Comparison of ENCODE assay signal across 9 cellular contexts in the genomic region with DNA sequence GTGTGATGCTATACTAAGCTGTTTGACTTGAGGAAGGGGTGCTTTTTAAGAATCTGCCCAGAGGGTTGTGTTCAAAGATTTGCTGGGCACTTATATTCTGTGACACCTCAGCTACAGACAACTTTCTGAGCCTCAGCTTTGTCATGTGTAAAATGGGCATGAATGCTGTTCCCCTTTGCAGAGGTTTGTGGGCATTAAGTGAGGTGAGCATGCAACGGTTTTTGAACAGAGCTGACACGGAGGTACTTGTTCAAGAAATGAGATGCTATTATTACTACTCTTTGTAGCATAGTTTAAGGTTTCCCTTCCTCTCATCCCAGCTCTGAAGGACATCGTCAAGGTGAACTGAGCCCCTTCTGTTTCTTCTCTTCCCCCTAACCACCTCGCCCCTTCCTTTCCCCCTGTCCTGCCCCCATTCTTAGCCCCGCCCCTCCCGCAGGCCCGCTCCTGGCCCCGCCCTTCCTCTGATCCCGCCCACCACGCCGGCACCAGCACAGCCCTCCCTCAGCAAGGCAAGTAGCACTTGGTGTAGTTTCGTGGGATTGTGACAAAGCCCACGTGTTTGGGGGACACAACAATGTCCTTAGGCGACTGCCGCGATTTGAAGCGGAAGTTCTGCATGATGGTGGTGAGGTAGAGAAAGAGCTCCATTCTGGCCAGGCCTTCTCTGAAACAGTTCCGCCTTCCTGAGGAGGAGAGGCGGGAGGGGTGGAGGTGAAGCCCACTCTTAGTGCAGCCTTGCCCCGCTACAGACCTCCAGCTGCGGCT. TPM values are rescaled to one million over a fixed set of nuclear protein-coding genes. Genes with fewer than 3 reads are reported as not detected.
DNase-seq lines count a peak whose midpoint lies in the region; ATAC-seq and TF ChIP-seq lines count a peak whose summit lies in the region.
"Had no signal": no experiment of that assay in that cellular context is flagged by ENCODE, and none has a peak within 500 bp of the region (broad histone marks: within the 10 kb centered on the region; RNA-seq: fewer than 3 reads in every experiment).

No MANE protein-coding gene starts in this region.

- no peak overlapping the region for H3K27ac ChIP-seq in testis
- H3K27ac ChIP-seq: breast epithelium had no signal

- no peaks in the 10 kb centered on the region for H3K4me1 Mint-ChIP-seq in activated T-helper 17 cell treated with anti-CD3 and anti-CD28 coated beads, Interleukin-2, amount 50 U/mL, for 72 hours
- H3K4me1 Mint-ChIP-seq in naive B cell, result peaks cover 4 to 16% (median 5%) of the 10 kb centered on the region in 3 donors

- ATAC-seq in activated T-helper 17 cell treated with anti-CD3 and anti-CD28 coated beads, Interleukin-2, amount 50 U/mL, for 72 hours (replicated peaks), result peak; percentile 23
- ATAC-seq in naive B cell (ENCODE audit: low read depth in 2 of 2), result peak in 1 of 2 donors; percentile 63
- ATAC-seq in GM18909 (IDR thresholded peaks at IDR 0.05; ENCODE audit: poor library complexity, unreplicated experiment), result no peak
- ATAC-seq in GM18520 (IDR thresholded peaks at IDR 0.05; ENCODE audit: unreplicated experiment), result no peak
- no peak for ATAC-seq in Right ventricle myocardium superior (ENCODE audit: poor library complexity)

- no peak for TF ChIP-seq CTCF in testis (IDR thresholded peaks at IDR 0.05)

- H3K4me3 ChIP-seq in testis, result peak overlapping the region in 1 of 2 donors; percentile 5

- H3K9me3 ChIP-seq in testis, result no peaks in the 10 kb centered on the region
- H3K9me3 ChIP-seq: breast epithelium had no signal

- H3K36me3 Mint-ChIP-seq in activated T-helper 17 cell treated with anti-CD3 and anti-CD28 coated beads, Interleukin-2, amount 50 U/mL, for 72 hours (ENCODE audit: low read depth), result no peaks in the 10 kb centered on the region
- peaks cover 0 to 18% of the 10 kb centered on the region in 2 donors for H3K36me3 Mint-ChIP-seq in naive B cell

- 13 to 26% methylated on average over 20 to 21 of the region's 21 CpGs for WGBS in testis, 2 donors

- no peak overlapping the region for H3K27ac Mint-ChIP-seq in activated T-helper 17 cell treated with anti-CD3 and anti-CD28 coated beads, Interleukin-2, amount 50 U/mL, for 72 hours
- H3K27ac Mint-ChIP-seq in naive B cell, result peak overlapping the region in 2 of 6 donors; percentile 7 to 88

- H3K4me3 Mint-ChIP-seq in activated T-helper 17 cell treated with anti-CD3 and anti-CD28 coated beads, Interleukin-2, amount 50 U/mL, for 72 hours, result peak overlapping the region; percentile 9
- peak overlapping the region in 7 of 8 donors; percentile 56 to 97 (median 84) for H3K4me3 Mint-ChIP-seq in naive B cell

- H3K36me3 ChIP-seq in testis (ENCODE audit: low read depth, missing control alignments), result no peaks in the 10 kb centered on the region
- H3K36me3 ChIP-seq: breast epithelium had no signal

- no peaks in the 10 kb centered on the region for H3K27me3 ChIP-seq in testis
- H3K27me3 ChIP-seq: breast epithelium had no signal

- peaks cover 25% of the 10 kb centered on the region for H3K27me3 Mint-ChIP-seq in activated T-helper 17 cell treated with anti-CD3 and anti-CD28 coated beads, Interleukin-2, amount 50 U/mL, for 72 hours
- peaks cover 16 to 69% (median 39%) of the 10 kb centered on the region in 3 donors for H3K27me3 Mint-ChIP-seq in naive B cell

- no peak for TF ChIP-seq POLR2A in testis (IDR thresholded peaks at IDR 0.05)

- DNase-seq in SKM-1 treated with dmso at 0.1 percent for 144 hours (lab: John Stamatoyannopoulos, UW; ENCODE audit: unreplicated experiment), result peak; percentile 23
- peak; percentile 41 for DNase-seq in naive B cell
- DNase-seq in testis, result peak; percentile 36
- DNase-seq in Right ventricle myocardium superior, result no peak

- intact Hi-C loops in testis (cut with DNase I; ENCODE audit: low total_unique reads) (no loop called here), Right ventricle myocardium superior (cut with DNase I) (no loop called here)

- H3K9me3 Mint-ChIP-seq in activated T-helper 17 cell treated with anti-CD3 and anti-CD28 coated beads, Interleukin-2, amount 50 U/mL, for 72 hours, result no peaks in the 10 kb centered on the region
- peaks cover 0 to 12% (median 5%) of the 10 kb centered on the region in 7 donors for H3K9me3 Mint-ChIP-seq in naive B cell

- H3K4me1 ChIP-seq in testis, result no peaks in the 10 kb centered on the region
- H3K4me1 ChIP-seq: breast epithelium had no signal

RNA-seq across cellular contexts. Expression of gene CYP2A7, which starts 26.1 kb away (rescaled TPM):
- not detected for total RNA-seq in activated T-helper 17 cell treated with anti-CD3 and anti-CD28 coated beads, Interleukin-2, amount 50 U/mL, for 72 hours
- polyA plus RNA-seq in naive B cell (ENCODE audit: low read depth in 6 of 6) (not detected), testis (ENCODE audit: insufficient read depth, low read depth, low replicate concordance) (not detected)
- total RNA-seq in testis (1 to 10 TPM in 1 of 2 donors, not detected in 1; 1.1 TPM), Right ventricle myocardium superior (not detected)
- total RNA-seq: breast epithelium, lung microvascular endothelial cell had no signal

RNA-seq across cellular contexts. Expression of gene CYP2A6, which starts 57.9 kb away (rescaled TPM):
- not detected for total RNA-seq in activated T-helper 17 cell treated with anti-CD3 and anti-CD28 coated beads, Interleukin-2, amount 50 U/mL, for 72 hours
- polyA plus RNA-seq in naive B cell (ENCODE audit: low read depth in 6 of 6) (not detected), testis (ENCODE audit: insufficient read depth, low read depth, low replicate concordance) (not detected)
- total RNA-seq in testis (not detected), Right ventricle myocardium superior (0.27 TPM)
- total RNA-seq: lung microvascular endothelial cell had no signal
